Comparison of ENCODE assay signal across 28 cellular contexts in the genomic region with DNA sequence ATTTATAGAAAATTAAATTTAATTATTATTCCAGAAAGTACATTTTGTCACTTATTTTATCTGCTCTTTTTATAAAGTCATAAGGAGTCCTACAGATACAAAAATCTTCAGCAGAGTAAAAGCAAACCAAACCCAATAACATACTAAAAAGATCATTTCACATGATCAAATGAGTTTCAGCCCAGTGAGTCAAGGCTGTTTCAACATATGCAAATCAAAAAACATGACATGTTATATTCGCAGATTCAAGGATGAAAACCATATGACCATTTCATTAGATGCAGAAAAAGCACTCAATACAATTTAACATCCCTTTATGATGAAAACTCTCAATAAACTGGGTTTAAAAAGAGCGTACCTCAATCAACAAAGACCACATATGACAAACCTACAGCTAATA.
"Had no signal": no experiment of that assay in that cellular context is flagged by ENCODE, and none has a peak within 500 bp of the region (broad histone marks: within the 10 kb centered on the region; RNA-seq: fewer than 3 reads in every experiment).

No MANE protein-coding gene starts in this region.

- H3K4me3 ChIP-seq: breast epithelium, heart left ventricle, pancreas, prostate gland, sigmoid colon, suprapubic skin, tibial artery, upper lobe of right lung had no signal

- H3K27ac ChIP-seq: breast epithelium, heart left ventricle, neutrophil, pancreas, prostate gland, sigmoid colon, suprapubic skin, tibial artery, upper lobe of right lung, VCaP had no signal

- DNase-seq: activated CD4-positive, alpha-beta T cell treated with anti-CD3 and anti-CD28 coated beads for 4 hours; activated CD4-positive, alpha-beta T cell treated with anti-CD3 and anti-CD28 coated beads, Interleukin-2, amount 50 U/mL, for 4 hours; activated naive CD4-positive, alpha-beta T cell; activated T-cell treated with anti-CD3 and anti-CD28 coated beads for 4 hours; activated T-cell treated with anti-CD3 and anti-CD28 coated beads, Interleukin-2, amount 50 U/mL, for 72 hours; effector memory CD4-positive, alpha-beta T cell; erythroblast; heart left ventricle; hypothalamus; immature natural killer cell; naive B cell; nephron progenitor cell; pancreas; retina; sigmoid colon; small intestine; stimulated activated CD4-positive, alpha-beta T cell treated with anti-CD3 and anti-CD28 coated beads, Interleukin-1b, Interleukin-23, amount 100 ng/mL, for 48 hours; T-helper 1 cell; tibial artery; upper lobe of right lung had no signal

- H3K9me3 ChIP-seq: breast epithelium, neutrophil, prostate gland, sigmoid colon, suprapubic skin, tibial artery, upper lobe of right lung had no signal

- H3K4me1 ChIP-seq: breast epithelium, heart left ventricle, pancreas, prostate gland, sigmoid colon, suprapubic skin, tibial artery, upper lobe of right lung had no signal

- H3K27me3 ChIP-seq: breast epithelium, heart left ventricle, neutrophil, pancreas, sigmoid colon, suprapubic skin, tibial artery, upper lobe of right lung had no signal

- ATAC-seq: activated naive CD4-positive, alpha-beta T cell treated with anti-CD3 and anti-CD28 coated beads, Interleukin-2, amount 50 U/mL, for 72 hours; activated T-cell treated with anti-CD3 and anti-CD28 coated beads, Interleukin-2, amount 50 U/mL, for 72 hours; heart left ventricle; pancreas; upper lobe of right lung had no signal

- FAIRE-seq: colon, pancreas, TTC549 had no signal

- H3K36me3 ChIP-seq: breast epithelium, heart left ventricle, neutrophil, pancreas, prostate gland, sigmoid colon, suprapubic skin, tibial artery, upper lobe of right lung had no signal
